Comparison of ENCODE assay signal across 7 cellular contexts in the genomic region with DNA sequence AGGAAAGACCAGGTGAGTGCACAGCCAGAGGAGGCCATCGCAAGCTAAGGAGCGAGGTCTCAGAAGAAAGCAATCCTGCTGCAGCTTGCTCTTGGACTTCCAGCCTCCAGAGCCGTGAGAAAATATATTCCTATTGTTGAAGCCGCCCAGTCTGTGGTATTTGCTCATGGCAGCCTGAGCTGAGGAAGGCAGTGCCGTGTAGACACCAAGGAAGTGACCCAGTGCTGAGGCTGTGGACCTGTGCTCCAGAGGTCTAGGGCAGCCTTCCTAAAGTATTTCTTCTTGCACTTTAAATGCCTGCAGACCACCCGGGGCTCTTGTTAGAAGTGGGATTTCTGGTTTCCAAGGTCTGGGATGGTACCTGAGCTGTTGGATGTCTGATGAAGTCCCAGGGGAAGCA.
"Had no signal": no experiment of that assay in that cellular context is flagged by ENCODE, and none has a peak within 500 bp of the region (broad histone marks: within the 10 kb centered on the region; RNA-seq: fewer than 3 reads in every experiment).

No MANE protein-coding gene starts in this region.

- H3K4me3 ChIP-seq: GM23248, HAP-1 had no signal

- ATAC-seq: HCT116 had no signal

- H3K27ac Mint-ChIP-seq: HFFc6 had no signal

- H3K4me3 Mint-ChIP-seq: HFFc6 had no signal

- DNase-seq: GM23248, GOT3, H7, HFFc6, IMR-90 had no signal

- H3K27ac ChIP-seq: GM23248 had no signal

- H3K9me3 ChIP-seq: HAP-1 had no signal

- H3K4me1 ChIP-seq: HAP-1 had no signal

- H3K36me3 ChIP-seq: HAP-1 had no signal

- H3K9me3 Mint-ChIP-seq: HFFc6 had no signal
